In the genomic region with DNA sequence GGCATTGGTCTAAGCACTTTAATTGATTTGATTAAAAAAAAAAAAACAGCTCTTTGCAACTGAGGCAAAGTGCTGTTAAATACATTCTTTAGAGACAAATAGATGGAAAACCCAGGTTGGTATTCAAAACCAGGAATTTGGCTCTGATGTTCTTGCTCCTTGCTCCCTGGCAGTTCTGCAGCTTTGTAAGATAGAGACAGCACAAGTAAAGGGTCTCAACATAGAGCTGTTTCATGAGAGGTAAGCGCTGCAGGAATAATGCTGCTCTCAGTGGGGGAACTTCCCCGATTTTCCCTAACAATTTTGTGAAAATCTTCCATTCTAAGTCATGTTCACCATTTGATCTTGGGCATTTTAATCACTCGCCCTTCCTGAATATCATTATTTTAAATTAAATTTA, we compare ENCODE assay signal across 27 cellular contexts.
"Had no signal": no experiment of that assay in that cellular context is flagged by ENCODE, and none has a peak within 500 bp of the region (broad histone marks: within the 10 kb centered on the region; RNA-seq: fewer than 3 reads in every experiment).

No MANE protein-coding gene starts in this region.

- H3K9me3 Mint-ChIP-seq: mesothelial cell of epicardium; stimulated activated naive CD8-positive, alpha-beta T cell treated with anti-CD3 and anti-CD28 coated beads, Interleukin-15, Interleukin-2, amounts not matched to agents 100 ng/mL and 50 ng/mL, for 24 hours had no signal

- H3K36me3 Mint-ChIP-seq: immature natural killer cell; mesothelial cell of epicardium; naive B cell; natural killer cell treated with Interleukin-12 subunit alpha and Interleukin-12 subunit beta and Interleukin-15 and Interleukin-18, amount 100 ng/mL, for 72 hours; stimulated activated effector memory CD8-positive, alpha-beta T cell treated with anti-CD3 and anti-CD28 coated beads, Interleukin-12 subunit alpha, Interleukin-12 subunit beta, amount 100 ng/mL, for 72 hours had no signal

- H3K27me3 ChIP-seq: heart left ventricle, left lung, ovary, suprapubic skin, tibial artery, upper lobe of right lung had no signal

- H3K9me3 ChIP-seq: heart left ventricle, left lung, lower lobe of right lung, ovary, suprapubic skin, thoracic aorta, tibial artery, upper lobe of right lung had no signal

- H3K4me3 Mint-ChIP-seq: immature natural killer cell; mesothelial cell of epicardium; naive B cell; natural killer cell treated with Interleukin-12 subunit alpha and Interleukin-12 subunit beta and Interleukin-15 and Interleukin-18, amount 100 ng/mL, for 72 hours; stimulated activated effector memory CD8-positive, alpha-beta T cell treated with anti-CD3 and anti-CD28 coated beads, Interleukin-12 subunit alpha, Interleukin-12 subunit beta, amount 100 ng/mL, for 72 hours; stimulated activated naive CD8-positive, alpha-beta T cell treated with anti-CD3 and anti-CD28 coated beads, Interleukin-15, Interleukin-2, amounts not matched to agents 100 ng/mL and 50 ng/mL, for 24 hours had no signal

- H3K4me3 ChIP-seq: heart left ventricle, left lung, lower lobe of right lung, ovary, skin epidermis, suprapubic skin, thoracic aorta, tibial artery, upper lobe of right lung had no signal

- H3K27ac Mint-ChIP-seq: immature natural killer cell; mesothelial cell of epicardium; naive B cell; natural killer cell treated with Interleukin-12 subunit alpha and Interleukin-12 subunit beta and Interleukin-15 and Interleukin-18, amount 100 ng/mL, for 72 hours; progenitor cell of endocrine pancreas; stimulated activated effector memory CD8-positive, alpha-beta T cell treated with anti-CD3 and anti-CD28 coated beads, Interleukin-12 subunit alpha, Interleukin-12 subunit beta, amount 100 ng/mL, for 72 hours; stimulated activated naive CD8-positive, alpha-beta T cell treated with anti-CD3 and anti-CD28 coated beads, Interleukin-15, Interleukin-2, amounts not matched to agents 100 ng/mL and 50 ng/mL, for 24 hours had no signal

- H3K27me3 Mint-ChIP-seq: natural killer cell treated with Interleukin-12 subunit alpha and Interleukin-12 subunit beta and Interleukin-15 and Interleukin-18, amount 100 ng/mL, for 72 hours; progenitor cell of endocrine pancreas; stimulated activated naive CD8-positive, alpha-beta T cell treated with anti-CD3 and anti-CD28 coated beads, Interleukin-15, Interleukin-2, amounts not matched to agents 100 ng/mL and 50 ng/mL, for 24 hours had no signal

- ATAC-seq: heart left ventricle; left colon; left lung; lower lobe of right lung; natural killer cell treated with Interleukin-12 subunit alpha and Interleukin-12 subunit beta and Interleukin-15 and Interleukin-18, amount 100 ng/mL, for 72 hours; right cardiac atrium; sciatic nerve; stimulated activated effector memory CD8-positive, alpha-beta T cell treated with anti-CD3 and anti-CD28 coated beads, Interleukin-12 subunit alpha, Interleukin-12 subunit beta, amount 100 ng/mL, for 72 hours; upper lobe of right lung had no signal

- H3K4me1 Mint-ChIP-seq: immature natural killer cell; naive B cell; stimulated activated effector memory CD8-positive, alpha-beta T cell treated with anti-CD3 and anti-CD28 coated beads, Interleukin-12 subunit alpha, Interleukin-12 subunit beta, amount 100 ng/mL, for 72 hours had no signal

- H3K27ac ChIP-seq: heart left ventricle, left lung, lower lobe of right lung, ovary, skin epidermis, suprapubic skin, thoracic aorta, tibial artery, upper lobe of right lung had no signal

- H3K4me1 ChIP-seq: left lung, suprapubic skin, tibial artery had no signal

- DNase-seq: heart left ventricle; hypothalamus; immature natural killer cell; kidney; left colon; left lung; lower lobe of right lung; mammary epithelial cell; mesenchymal stem cell; naive B cell; ovary; retina; right cardiac atrium; stimulated activated CD4-positive, alpha-beta T cell treated with anti-CD3 and anti-CD28 coated beads, Interleukin-4, amount 100 ng/mL, for 24 hours; stimulated activated naive CD4-positive, alpha-beta T cell; tibial artery; trophoblast cell; upper lobe of right lung had no signal

- H3K36me3 ChIP-seq: heart left ventricle, left lung, lower lobe of right lung, ovary, suprapubic skin, thoracic aorta, tibial artery, upper lobe of right lung had no signal
